8 cellular contexts compared by ENCODE assay signal in the genomic region with DNA sequence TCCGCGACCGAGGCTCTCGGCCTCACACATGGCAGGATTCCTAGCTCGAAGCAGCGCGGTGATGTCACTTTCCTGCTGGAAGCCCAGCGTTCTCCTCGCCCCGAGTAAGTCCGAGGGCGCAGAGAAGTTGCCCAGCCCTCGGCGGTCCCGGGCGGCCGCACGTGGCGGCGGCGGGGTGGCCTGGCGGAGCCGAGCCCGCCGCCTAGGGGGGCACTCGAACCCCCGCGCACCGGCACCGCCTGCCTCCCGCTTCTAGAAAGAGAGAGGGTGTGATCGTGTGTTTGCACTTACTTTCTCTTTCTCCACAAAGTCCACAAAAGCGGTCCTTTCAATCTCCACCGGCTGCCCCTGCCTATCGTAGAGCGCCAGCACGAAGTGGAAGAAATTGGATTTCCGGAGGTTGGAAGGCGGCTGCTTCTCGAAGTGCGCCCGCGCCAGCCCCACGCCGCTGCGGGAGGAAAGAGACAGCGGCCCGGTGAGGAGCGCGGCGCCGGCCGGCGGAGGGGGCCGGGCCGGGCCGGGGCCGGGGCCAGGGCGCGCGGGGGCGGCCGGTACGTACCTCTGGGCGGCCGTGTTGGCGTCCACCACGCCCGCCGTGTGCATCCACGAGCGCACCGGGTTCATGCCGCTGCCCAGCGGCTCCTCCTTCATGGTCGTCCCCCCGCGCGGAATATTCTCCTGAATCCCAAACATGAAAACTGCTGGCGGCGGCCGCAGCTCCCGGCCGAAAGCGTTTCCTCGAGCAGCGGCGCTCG. TPM values are rescaled to one million over a fixed set of nuclear protein-coding genes. Genes with fewer than 3 reads are reported as not detected.
A peak's percentile ranks its signal among the peaks of the same experiment; 100 is the strongest.
DNase-seq lines count a peak whose midpoint lies in the region; ATAC-seq, FAIRE-seq and TF ChIP-seq lines count a peak whose summit lies in the region.

No MANE protein-coding gene starts in this region.

- H3K27me3 ChIP-seq in AG04450 (ENCODE audit: control insufficient read depth, insufficient read depth, low read length) (peaks cover 82% of the 10 kb centered on the region), HUES48 (ENCODE audit: control insufficient read depth, insufficient read depth, low read length) (peaks cover 98% of the 10 kb centered on the region), bronchial epithelial cell (ENCODE audit: control insufficient read depth, insufficient read depth, low read length) (peaks cover 65% of the 10 kb centered on the region), lung (ENCODE audit: control insufficient read depth, insufficient read depth) (peaks cover 53% of the 10 kb centered on the region), aorta (ENCODE audit: control insufficient read depth in 1 of 2, insufficient read depth in 2 of 2, low read length in 1 of 2) (no peaks in the 10 kb centered on the region)

- WGBS in lung, 2 donors = 1 to 2% methylated on average over 63 to 89 of the region's 89 CpGs
- WGBS in aorta, 2 donors = 1% methylated on average over 76 to 89 of the region's 89 CpGs

- intact Hi-C loops in aorta (cut with DNase I) = loop anchor here (5.0 to 10.0 kb wide), 4 partner anchors 149 to 1908 kb away; a partner anchor contains a TSS

- H3K27ac ChIP-seq in AG04450 (ENCODE audit: low read depth, low read length) (no peak overlapping the region), HUES48 (ENCODE audit: low read depth, low read length) (no peak overlapping the region), lung (ENCODE audit: low read depth in 1 of 2, low read length in 1 of 2) (peak overlapping the region in 1 of 2 donors; percentile 77), aorta (ENCODE audit: low read depth in 1 of 2, low read length in 2 of 2) (no peak overlapping the region)

- H3K9me3 ChIP-seq in AG04450 (ENCODE audit: control insufficient read depth, insufficient read depth, low read length) = peaks cover 4% of the 10 kb centered on the region; the same call in 1 of the 2 replicates
- H3K9me3 ChIP-seq in HUES48 (ENCODE audit: control insufficient read depth, insufficient read depth, low read length) = no peaks in the 10 kb centered on the region
- H3K9me3 ChIP-seq in lung (ENCODE audit: control insufficient read depth in 2 of 2, insufficient read depth in 1 of 2, low read length in 1 of 2) = peaks cover 0 to 6% of the 10 kb centered on the region in 2 donors
- peaks cover 2% of the 10 kb centered on the region for H3K9me3 ChIP-seq in aorta (ENCODE audit: control insufficient read depth, low read length)

- DNase-seq in AG04450 (ENCODE audit: low read depth, low spot score) = no peak
- DNase-seq in bronchial epithelial cell (ENCODE audit: low read depth) = no peak
- DNase-seq in lung (ENCODE audit: low spot score) = no peak
- peak; percentile 61 to 85 for DNase-seq in aorta
- DNase-seq in stimulated activated naive CD4-positive, alpha-beta T cell treated with Interleukin-2 at 50 U/mL for 16 hours (lab: John Stamatoyannopoulos, UW) = no peak
- DNase-seq in cerebellar nuclear complex (lab: John Stamatoyannopoulos, UW) = no peak
- no peak for DNase-seq in NCI-H1048 (lab: John Stamatoyannopoulos, UW)

- TF ChIP-seq CTCF in AG04450 (IDR thresholded peaks at IDR 0.05; ENCODE audit: low read depth, low read length) = no peak
- no peak for TF ChIP-seq CTCF in bronchial epithelial cell (IDR thresholded peaks at IDR 0.05; ENCODE audit: insufficient read depth, low read length, severe bottlenecking)
- TF ChIP-seq CTCF in lung (IDR thresholded peaks at IDR 0.05; ENCODE audit: control extremely low read depth, extremely low read depth) = no peak

- CTCF ChIA-PET in AG04450 (lab: Charles Lee) = no interaction called here

- POLR2A ChIA-PET in AG04450 (lab: Yijun Ruan, JAX) = no interaction called here

- FAIRE-seq in bronchial epithelial cell (lab: Jason Lieb, UNC) = no peak

- H3K36me3 ChIP-seq in HUES48 (ENCODE audit: control insufficient read depth, insufficient read depth, low read length) = no peaks in the 10 kb centered on the region
- H3K36me3 ChIP-seq in bronchial epithelial cell (ENCODE audit: control insufficient read depth, insufficient read depth, low read length) = no peaks in the 10 kb centered on the region
- no peaks in the 10 kb centered on the region for H3K36me3 ChIP-seq in lung (ENCODE audit: control insufficient read depth in 2 of 2, insufficient read depth in 2 of 2, low read length in 2 of 2)
- H3K36me3 ChIP-seq in aorta (ENCODE audit: control insufficient read depth in 1 of 2, insufficient read depth in 2 of 2, low read length in 1 of 2) = no peaks in the 10 kb centered on the region

- ATAC-seq in lung (ENCODE audit: insufficient read depth, low FRiP score) (no peak), aorta (ENCODE audit: low FRiP score) (no peak)

- peaks cover 50% of the 10 kb centered on the region for H3K4me1 ChIP-seq in HUES48 (ENCODE audit: control insufficient read depth, insufficient read depth, low read length)
- peaks cover 0 to 22% of the 10 kb centered on the region in 2 donors for H3K4me1 ChIP-seq in lung (ENCODE audit: control insufficient read depth in 2 of 2, insufficient read depth in 2 of 2, low read length in 2 of 2)
- H3K4me1 ChIP-seq in aorta (ENCODE audit: control insufficient read depth in 1 of 2, insufficient read depth in 2 of 2, low read length in 2 of 2) = no peaks in the 10 kb centered on the region

- H3K9ac ChIP-seq in HUES48 (ENCODE audit: low read depth, low read length) = no peak overlapping the region

- H3K4me3 ChIP-seq in AG04450 (ENCODE audit: low read depth, low read length) = peak overlapping the region; percentile 55
- H3K4me3 ChIP-seq in HUES48 (ENCODE audit: low read depth, low read length) = peak overlapping the region; percentile 61
- peak overlapping the region; percentile 23 for H3K4me3 ChIP-seq in bronchial epithelial cell (ENCODE audit: low read depth, low read length)
- peak overlapping the region; percentile 37 for H3K4me3 ChIP-seq in lung
- H3K4me3 ChIP-seq in aorta (ENCODE audit: low read length in 2 of 2) = peak overlapping the region; percentile 55 to 67

RNA-seq across cellular contexts. Expression of a gene that starts 0.8 kb away (rescaled TPM):
- polyA plus RNA-seq in AG04450 (2011; rRNA removed) = 0.01 TPM in 1 of 2 replicates, not detected in the other
- polyA minus RNA-seq in AG04450 (2011; rRNA and poly(A)+ RNA removed) = not detected in 2 replicates
- 0.26 TPM in 1 of 2 replicates, not detected in the other for total RNA-seq in bronchial epithelial cell
- total RNA-seq in lung = 1 to 10 TPM in 1 of 2 donors, not detected in 1; 1.1 TPM
- polyA plus RNA-seq in lung = under 1 TPM; 0.06 to 0.08 TPM
- 10 to 100 TPM in 1 of 2 donors, 1 to 10 TPM in 1; 8.4 to 23.3 TPM for total RNA-seq in aorta
- under 1 TPM; 0.13 to 0.15 TPM for polyA plus RNA-seq in aorta

Comparison
In these comparisons a context has a peak if more than half of its experiments do, and no peak if none do; other contexts are left out.
1. DNase-seq: peak in aorta (2 of 2); none in AG04450 (single experiment), bronchial epithelial cell (single experiment), lung (single experiment), stimulated activated naive CD4-positive, alpha-beta T cell treated with Interleukin-2 at 50 U/mL for 16 hours (single experiment), cerebellar nuclear complex (0 of 2) and NCI-H1048 (single experiment).
2. Peak in every context shown above with its lines, with median percentiles within 50 percentile points of each other: H3K4me3 ChIP-seq.